Comparison of ENCODE assay signal across 1 cellular context in the genomic region with DNA sequence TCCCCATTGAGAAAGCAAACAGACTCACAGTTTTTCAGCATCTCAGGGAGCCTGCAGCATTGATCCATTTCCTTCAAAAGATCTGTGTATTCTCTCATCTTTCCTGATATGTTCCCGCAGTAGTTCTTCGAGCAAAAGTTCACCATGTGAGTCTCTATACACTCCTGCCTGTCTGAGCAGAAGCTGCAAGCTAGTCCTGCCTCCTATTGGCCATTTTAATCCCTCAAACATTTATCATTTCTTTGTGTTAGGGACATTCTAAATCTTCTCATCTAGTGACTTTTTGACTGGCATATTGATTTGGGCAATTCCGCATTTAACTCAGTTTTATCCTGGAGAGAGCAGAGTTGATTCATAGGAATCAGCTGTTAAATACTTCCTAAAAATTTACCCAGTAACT.
TF ChIP-seq lines count a peak whose summit lies in the region.

No MANE protein-coding gene starts in this region.

TF ChIP-seq in IMR-90, 13 proteins besides CTCF, POLR2A, EP300 and RAD21 (continued from another document):
- TF ChIP-seq BHLHE40 (IDR thresholded peaks at IDR 0.05; ENCODE audit: low read depth, low read length) (no peak), MAFK (IDR thresholded peaks at IDR 0.05; ENCODE audit: low read depth, low read length) (no peak), MXI1 (IDR thresholded peaks at IDR 0.05; ENCODE audit: borderline replicate concordance, low read depth, low read length) (no peak), NFE2L2 (IDR thresholded peaks at IDR 0.05; ENCODE audit: low read depth, low read length) (no peak), CEBPB (IDR thresholded peaks at IDR 0.05; ENCODE audit: low read depth, low read length) (no peak), FOS (IDR thresholded peaks at IDR 0.05; ENCODE audit: low read depth, low read length) (no peak), RFX5 (IDR thresholded peaks at IDR 0.05; ENCODE audit: low read depth, low read length) (no peak), CHD1 (IDR thresholded peaks at IDR 0.05; ENCODE audit: low read depth, low read length) (no peak)
- TF ChIP-seq, protein P1, sequence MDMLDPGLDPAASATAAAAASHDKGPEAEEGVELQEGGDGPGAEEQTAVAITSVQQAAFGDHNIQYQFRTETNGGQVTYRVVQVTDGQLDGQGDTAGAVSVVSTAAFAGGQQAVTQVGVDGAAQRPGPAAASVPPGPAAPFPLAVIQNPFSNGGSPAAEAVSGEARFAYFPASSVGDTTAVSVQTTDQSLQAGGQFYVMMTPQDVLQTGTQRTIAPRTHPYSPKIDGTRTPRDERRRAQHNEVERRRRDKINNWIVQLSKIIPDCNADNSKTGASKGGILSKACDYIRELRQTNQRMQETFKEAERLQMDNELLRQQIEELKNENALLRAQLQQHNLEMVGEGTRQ (IDR thresholded peaks at IDR 0.05; ENCODE audit: low read depth, low read length): no peak
- TF ChIP-seq, protein P2, sequence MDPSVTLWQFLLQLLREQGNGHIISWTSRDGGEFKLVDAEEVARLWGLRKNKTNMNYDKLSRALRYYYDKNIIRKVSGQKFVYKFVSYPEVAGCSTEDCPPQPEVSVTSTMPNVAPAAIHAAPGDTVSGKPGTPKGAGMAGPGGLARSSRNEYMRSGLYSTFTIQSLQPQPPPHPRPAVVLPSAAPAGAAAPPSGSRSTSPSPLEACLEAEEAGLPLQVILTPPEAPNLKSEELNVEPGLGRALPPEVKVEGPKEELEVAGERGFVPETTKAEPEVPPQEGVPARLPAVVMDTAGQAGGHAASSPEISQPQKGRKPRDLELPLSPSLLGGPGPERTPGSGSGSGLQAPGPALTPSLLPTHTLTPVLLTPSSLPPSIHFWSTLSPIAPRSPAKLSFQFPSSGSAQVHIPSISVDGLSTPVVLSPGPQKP (IDR thresholded peaks at IDR 0.05; ENCODE audit: borderline replicate concordance, low read depth, low read length): no peak
